ENCODE assay signal across 35 cellular contexts in genomic region chr1:76690784-76691183, GRCh38.
A peak's percentile ranks its signal among the peaks of the same experiment; 100 is the strongest.
DNase-seq lines count a peak whose midpoint lies in the region; ATAC-seq and TF ChIP-seq lines count a peak whose summit lies in the region.
"Had no signal": no experiment of that assay in that cellular context is flagged by ENCODE, and none has a peak within 500 bp of the region (broad histone marks: within the 10 kb centered on the region; RNA-seq: fewer than 3 reads in every experiment).

No MANE protein-coding gene starts in this region.

- peaks cover 2% of the 10 kb centered on the region for H3K9me3 Mint-ChIP-seq in Calu3 (ENCODE audit: low read depth, unreplicated experiment)
- H3K9me3 Mint-ChIP-seq in chondrocyte (ENCODE audit: low read depth) = peaks cover 9% of the 10 kb centered on the region
- no peaks in the 10 kb centered on the region for H3K9me3 Mint-ChIP-seq in glutamatergic neuron (ENCODE audit: unreplicated experiment)

- peaks cover 16% of the 10 kb centered on the region for H3K4me1 Mint-ChIP-seq in Calu3 (ENCODE audit: low read depth, unreplicated experiment)
- peaks cover 46% of the 10 kb centered on the region for H3K4me1 Mint-ChIP-seq in chondrocyte (ENCODE audit: low read depth)
- no peaks in the 10 kb centered on the region for H3K4me1 Mint-ChIP-seq in glutamatergic neuron (ENCODE audit: low read depth, unreplicated experiment)
- H3K4me1 Mint-ChIP-seq: activated naive CD8-positive, alpha-beta T cell treated with anti-CD3 and anti-CD28 coated beads for 36 hours; CD4-positive, alpha-beta memory T cell; central memory CD8-positive, alpha-beta T cell had no signal

- peaks cover 15% of the 10 kb centered on the region for H3K4me1 ChIP-seq in neuron (ENCODE audit: insufficient read depth, low read length)
- no peaks in the 10 kb centered on the region for H3K4me1 ChIP-seq in uterus
- H3K4me1 ChIP-seq: A549, ascending aorta, foreskin keratinocyte, heart left ventricle, lower lobe of right lung, pancreas, suprapubic skin, upper lobe of right lung had no signal

- H3K4me3 ChIP-seq in neuron (ENCODE audit: low read length) (no peak overlapping the region), uterus (no peak overlapping the region)
- H3K4me3 ChIP-seq: A549, ascending aorta, esophagus muscularis mucosa, GM12878, heart left ventricle, lower lobe of right lung, pancreas, suprapubic skin, upper lobe of right lung had no signal

- H3K36me3 ChIP-seq in neuron (ENCODE audit: insufficient read depth, low read length) (no peaks in the 10 kb centered on the region), uterus (no peaks in the 10 kb centered on the region)
- H3K36me3 ChIP-seq: ascending aorta, esophagus muscularis mucosa, heart left ventricle, lower lobe of right lung, pancreas, suprapubic skin, upper lobe of right lung had no signal

- TF ChIP-seq CTCF in Calu3 (IDR thresholded peaks at IDR 0.05; ENCODE audit: unreplicated experiment) (no peak), chondrocyte (IDR thresholded peaks at IDR 0.05) (no peak), glutamatergic neuron (IDR thresholded peaks at IDR 0.05; ENCODE audit: partially characterized antibody, unreplicated experiment) (no peak), uterus (IDR thresholded peaks at IDR 0.05) (no peak)

- H3K36me3 Mint-ChIP-seq in Calu3 (ENCODE audit: insufficient read depth, unreplicated experiment) (no peaks in the 10 kb centered on the region), chondrocyte (ENCODE audit: low read depth) (peaks cover 6% of the 10 kb centered on the region), glutamatergic neuron (ENCODE audit: unreplicated experiment) (peaks cover 10% of the 10 kb centered on the region)
- H3K36me3 Mint-ChIP-seq: activated naive CD8-positive, alpha-beta T cell treated with anti-CD3 and anti-CD28 coated beads for 36 hours; CD4-positive, alpha-beta memory T cell; natural killer cell treated with Interleukin-12 subunit alpha and Interleukin-12 subunit beta and Interleukin-15 and Interleukin-18, amount 100 ng/mL, for 72 hours had no signal

- no peak for DNase-seq in Calu3
- DNase-seq in M059J (ENCODE audit: low read depth) = peak; percentile 6
- no peak for DNase-seq in chondrocyte (ENCODE audit: low spot score)
- no peak for DNase-seq in glutamatergic neuron
- no peak for DNase-seq in uterus
- DNase-seq in activated CD8-positive, alpha-beta memory T cell treated with anti-CD3 and anti-CD28 coated beads for 24 hours = no peak
- DNase-seq: activated CD4-positive, alpha-beta T cell treated with anti-CD3 and anti-CD28 coated beads for 4 hours; activated naive CD8-positive, alpha-beta T cell treated with anti-CD3 and anti-CD28 coated beads for 36 hours; activated T-cell treated with anti-CD3 and anti-CD28 coated beads for 4 hours; CD4-positive, alpha-beta memory T cell; DMS 273 treated with DMSO at 0.1 percent for 48 hours; H7; heart left ventricle; Kasumi-1; lower lobe of right lung; NCI-H146; NCI-H226; NCI-H69; pancreas; right cardiac atrium; stimulated activated CD4-positive, alpha-beta T cell treated with anti-CD3 and anti-CD28 coated beads, Interleukin-1b, Interleukin-23, amount 100 ng/mL, for 48 hours; stimulated activated naive CD4-positive, alpha-beta T cell treated with Interleukin-2 at 50 U/mL for 16 hours; upper lobe of right lung had no signal

- ATAC-seq in GM21619 (IDR thresholded peaks at IDR 0.05; ENCODE audit: unreplicated experiment) = no peak
- ATAC-seq: A549; foreskin keratinocyte; GM12878; heart left ventricle; lower lobe of right lung; natural killer cell treated with Interleukin-12 subunit alpha and Interleukin-12 subunit beta and Interleukin-15 and Interleukin-18, amount 100 ng/mL, for 72 hours; pancreas; right cardiac atrium; Right ventricle myocardium inferior; upper lobe of right lung had no signal

- no TSS peak for BruUV-seq in Calu3 (replicated peaks; lab: Mats Ljungman, UMichigan)

- CTCF ChIA-PET in Calu3 (lab: Charles Lee) = no interaction called here

- peak overlapping the region; percentile 14 for H2AFZ ChIP-seq in neuron (ENCODE audit: low read depth, low read length)

- no peak for TF ChIP-seq POLR2A in uterus (IDR thresholded peaks at IDR 0.05)

- no peak overlapping the region for H3K4me3 Mint-ChIP-seq in Calu3 (ENCODE audit: low read depth, unreplicated experiment)
- no peak overlapping the region for H3K4me3 Mint-ChIP-seq in chondrocyte (ENCODE audit: unreplicated experiment)
- H3K4me3 Mint-ChIP-seq in glutamatergic neuron (ENCODE audit: unreplicated experiment) = no peak overlapping the region
- H3K4me3 Mint-ChIP-seq: activated naive CD8-positive, alpha-beta T cell treated with anti-CD3 and anti-CD28 coated beads for 36 hours; CD4-positive, alpha-beta memory T cell; central memory CD8-positive, alpha-beta T cell; natural killer cell treated with Interleukin-12 subunit alpha and Interleukin-12 subunit beta and Interleukin-15 and Interleukin-18, amount 100 ng/mL, for 72 hours had no signal

- H3K27me3 Mint-ChIP-seq in Calu3 (ENCODE audit: unreplicated experiment) (no peaks in the 10 kb centered on the region), chondrocyte (ENCODE audit: low read depth) (no peaks in the 10 kb centered on the region), glutamatergic neuron (ENCODE audit: unreplicated experiment) (peaks cover 3% of the 10 kb centered on the region)
- H3K27me3 Mint-ChIP-seq: central memory CD8-positive, alpha-beta T cell; natural killer cell treated with Interleukin-12 subunit alpha and Interleukin-12 subunit beta and Interleukin-15 and Interleukin-18, amount 100 ng/mL, for 72 hours had no signal

- H3K27me3 ChIP-seq in neuron (ENCODE audit: insufficient read depth, low read length) (no peaks in the 10 kb centered on the region), uterus (no peaks in the 10 kb centered on the region)
- H3K27me3 ChIP-seq: ascending aorta, esophagus muscularis mucosa, foreskin keratinocyte, heart left ventricle, pancreas, suprapubic skin, upper lobe of right lung had no signal

- no peak overlapping the region for H3K27ac ChIP-seq in uterus
- H3K27ac ChIP-seq: A549, ascending aorta, esophagus muscularis mucosa, foreskin keratinocyte, heart left ventricle, lower lobe of right lung, pancreas, suprapubic skin, upper lobe of right lung, VCaP had no signal

- intact Hi-C loops in Calu3 (cut with micrococcal nuclease; ENCODE audit: unreplicated experiment) = no loop called here
- intact Hi-C loops in uterus (cut with DNase I; ENCODE audit: low total_unique reads) = no loop called here

- H3K27ac Mint-ChIP-seq in Calu3 (ENCODE audit: unreplicated experiment) (peak overlapping the region; percentile 60), chondrocyte (ENCODE audit: unreplicated experiment) (peak overlapping the region; percentile 86), glutamatergic neuron (ENCODE audit: unreplicated experiment) (no peak overlapping the region)
- H3K27ac Mint-ChIP-seq: activated naive CD8-positive, alpha-beta T cell treated with anti-CD3 and anti-CD28 coated beads for 36 hours; CD4-positive, alpha-beta memory T cell; natural killer cell treated with Interleukin-12 subunit alpha and Interleukin-12 subunit beta and Interleukin-15 and Interleukin-18, amount 100 ng/mL, for 72 hours had no signal

- H3K9me3 ChIP-seq in neuron (ENCODE audit: low read length) (peaks cover 3% of the 10 kb centered on the region), uterus (no peaks in the 10 kb centered on the region)
- H3K9me3 ChIP-seq: A549, ascending aorta, pancreas, upper lobe of right lung had no signal
